ENCODE assay signal across 8 cellular contexts in the genomic region with DNA sequence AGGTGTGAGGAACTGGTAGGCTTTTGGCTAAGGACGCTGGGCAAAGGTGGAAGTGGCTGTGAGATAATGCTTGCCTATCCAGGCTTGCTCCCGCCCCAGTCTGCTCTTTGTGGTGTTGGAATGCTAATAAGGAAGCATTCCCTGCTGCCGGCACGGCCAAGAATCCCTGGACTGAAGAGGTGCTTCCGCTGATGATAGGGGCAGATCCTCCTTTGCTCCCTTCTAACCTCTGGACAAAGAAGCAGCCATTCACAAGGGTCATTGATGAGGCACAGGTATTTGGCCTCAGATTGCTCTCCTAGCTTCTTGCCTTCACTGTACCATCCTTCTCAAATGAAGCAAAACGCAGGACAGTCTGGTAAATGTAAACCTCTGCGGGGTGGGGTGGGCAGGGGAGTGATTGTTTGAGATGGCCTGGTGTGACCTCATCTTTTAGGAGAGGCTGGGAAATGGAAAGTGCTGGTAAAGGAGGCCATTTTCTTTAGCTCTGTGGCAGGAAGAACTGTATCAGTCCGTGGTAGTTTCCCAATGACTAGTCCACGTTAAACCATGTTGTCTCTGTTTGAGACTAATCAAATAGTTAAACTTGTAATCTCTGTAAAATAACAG. TPM values are rescaled to one million over a fixed set of nuclear protein-coding genes. Genes with fewer than 3 reads are reported as not detected.
DNase-seq lines count a peak whose midpoint lies in the region; ATAC-seq lines count a peak whose summit lies in the region.

No MANE protein-coding gene starts in this region.

- peak overlapping the region; percentile 87 for H3K4me3 Mint-ChIP-seq in activated CD8-positive, alpha-beta memory T cell treated with anti-CD3 and anti-CD28 coated beads, Interleukin-2, amount 10 ng/mL, durations not matched to agents 7 days and 5 days

- H3K9ac ChIP-seq in mucosa of stomach (ENCODE audit: low read length) = no peak overlapping the region

- H3K36me3 ChIP-seq in SJCRH30 = peaks cover 41% of the 10 kb centered on the region
- peaks cover 25% of the 10 kb centered on the region for H3K36me3 ChIP-seq in effector memory CD4-positive, alpha-beta T cell (ENCODE audit: control insufficient read depth, insufficient read depth, low read length)
- H3K36me3 ChIP-seq in mucosa of stomach (ENCODE audit: control insufficient read depth, insufficient read depth, low read length) = no peaks in the 10 kb centered on the region

- 0 out of 2 replicates have a peak overlapping the region, but pooled peaks have one; percentile 87 for H3K27ac ChIP-seq in SJCRH30
- peak overlapping the region; percentile 81 for H3K27ac ChIP-seq in effector memory CD4-positive, alpha-beta T cell (ENCODE audit: insufficient read depth, low read length, poor library complexity, severe bottlenecking)

- peak; percentile 40 for ATAC-seq in activated CD8-positive, alpha-beta memory T cell treated with anti-CD3 and anti-CD28 coated beads, Interleukin-2, amount 10 ng/mL, durations not matched to agents 7 days and 5 days
- ATAC-seq in GM19395 (IDR thresholded peaks at IDR 0.05; ENCODE audit: unreplicated experiment) = no peak

- peaks cover 49% of the 10 kb centered on the region for H3K36me3 Mint-ChIP-seq in activated CD8-positive, alpha-beta memory T cell treated with anti-CD3 and anti-CD28 coated beads, Interleukin-2, amount 10 ng/mL, durations not matched to agents 7 days and 5 days

- H3K27me3 Mint-ChIP-seq in activated CD8-positive, alpha-beta memory T cell treated with anti-CD3 and anti-CD28 coated beads, Interleukin-2, amount 10 ng/mL, durations not matched to agents 7 days and 5 days = no peaks in the 10 kb centered on the region

- CTCF ChIA-PET in activated CD8-positive, alpha-beta memory T cell treated with anti-CD3 and anti-CD28 coated beads, Interleukin-2, amount 10 ng/mL, durations not matched to agents 7 days and 5 days (lab: Charles Lee) = interaction anchor here (0.6 to 2.7 kb wide), 13 partner anchors 9 to 195 kb away, joined by 3 to 21 read pairs (median 5); partner anchors contain the start of gene RRP12

- H3K9me3 ChIP-seq in SJCRH30 (replicated peaks) = no peaks in the 10 kb centered on the region
- H3K9me3 ChIP-seq in effector memory CD4-positive, alpha-beta T cell (ENCODE audit: control insufficient read depth, low read length) = no peaks in the 10 kb centered on the region
- H3K9me3 ChIP-seq in mucosa of stomach (ENCODE audit: control insufficient read depth, low read length) = no peaks in the 10 kb centered on the region

- H3K4me1 Mint-ChIP-seq in activated CD8-positive, alpha-beta memory T cell treated with anti-CD3 and anti-CD28 coated beads, Interleukin-2, amount 10 ng/mL, durations not matched to agents 7 days and 5 days = peaks cover 45% of the 10 kb centered on the region

- no peaks in the 10 kb centered on the region for H3K9me3 Mint-ChIP-seq in activated CD8-positive, alpha-beta memory T cell treated with anti-CD3 and anti-CD28 coated beads, Interleukin-2, amount 10 ng/mL, durations not matched to agents 7 days and 5 days (ENCODE audit: low read depth)

- peak; percentile 72 for DNase-seq in activated CD8-positive, alpha-beta memory T cell treated with anti-CD3 and anti-CD28 coated beads, Interleukin-2, amount 10 ng/mL, durations not matched to agents 7 days and 5 days
- DNase-seq in activated CD8-positive, alpha-beta memory T cell treated with anti-CD3 and anti-CD28 coated beads, Interleukin-2, amount 50 U/mL, for 4 hours = no peak
- DNase-seq in SJCRH30 (peak; percentile 39 to 51), NCI-H146 treated with DMSO at 0.1 percent for 48 hours (lab: John Stamatoyannopoulos, UW; ENCODE audit: unreplicated experiment) (no peak), MV-4-11 (lab: John Stamatoyannopoulos, UW) (no peak)
- no peak for DNase-seq in effector memory CD4-positive, alpha-beta T cell

- H3K4me1 ChIP-seq in SJCRH30 (peaks cover 7% of the 10 kb centered on the region; the same call in 1 of the 2 replicates), mucosa of stomach (ENCODE audit: control insufficient read depth, insufficient read depth, low read length) (peaks cover 17% of the 10 kb centered on the region)
- peaks cover 27% of the 10 kb centered on the region for H3K4me1 ChIP-seq in effector memory CD4-positive, alpha-beta T cell (ENCODE audit: control insufficient read depth, insufficient read depth, low read length, poor library complexity, severe bottlenecking)

- H3K4me3 ChIP-seq in SJCRH30 (peak overlapping the region; percentile 90), mucosa of stomach (ENCODE audit: low read length) (peak overlapping the region; percentile 64)
- H3K4me3 ChIP-seq in effector memory CD4-positive, alpha-beta T cell (ENCODE audit: insufficient read depth, low read depth, low read length, poor library complexity, severe bottlenecking) = peak overlapping the region; percentile 85

- H3K27me3 ChIP-seq in SJCRH30 = no peaks in the 10 kb centered on the region
- no peaks in the 10 kb centered on the region for H3K27me3 ChIP-seq in effector memory CD4-positive, alpha-beta T cell (replicated peaks; ENCODE audit: control insufficient read depth, insufficient read depth, low read length, poor library complexity, severe bottlenecking)
- no peaks in the 10 kb centered on the region for H3K27me3 ChIP-seq in mucosa of stomach (ENCODE audit: control insufficient read depth, insufficient read depth, low read length)

- H3K27ac Mint-ChIP-seq in activated CD8-positive, alpha-beta memory T cell treated with anti-CD3 and anti-CD28 coated beads, Interleukin-2, amount 10 ng/mL, durations not matched to agents 7 days and 5 days = peak overlapping the region; percentile 93

RNA-seq across cellular contexts. Expression of gene PGAM1, which starts 1.7 kb away (rescaled TPM):
- total RNA-seq in activated CD8-positive, alpha-beta memory T cell treated with anti-CD3 and anti-CD28 coated beads, Interleukin-2, amount 10 ng/mL, durations not matched to agents 7 days and 5 days = 100 to 1,000 TPM; 459 to 582 TPM
- 515 and 519 TPM in 2 replicates for total RNA-seq in SJCRH30 (2014; rRNA removed; shearing (Covaris generic))

RNA-seq across cellular contexts. Expression of gene EXOSC1, which starts 18.1 kb away (rescaled TPM):
- 10 to 100 TPM; 49.5 to 56.8 TPM for total RNA-seq in activated CD8-positive, alpha-beta memory T cell treated with anti-CD3 and anti-CD28 coated beads, Interleukin-2, amount 10 ng/mL, durations not matched to agents 7 days and 5 days
- 46.9 and 51.4 TPM in 2 replicates for total RNA-seq in SJCRH30 (2014; rRNA removed; shearing (Covaris generic))

RNA-seq across cellular contexts. Expression of gene ZDHHC16, which starts 18.3 kb away (rescaled TPM):
- total RNA-seq in activated CD8-positive, alpha-beta memory T cell treated with anti-CD3 and anti-CD28 coated beads, Interleukin-2, amount 10 ng/mL, durations not matched to agents 7 days and 5 days = 10 to 100 TPM; 33.1 to 42.4 TPM
- 50.4 and 53.3 TPM in 2 replicates for total RNA-seq in SJCRH30 (2014; rRNA removed; shearing (Covaris generic))

RNA-seq across cellular contexts. Expression of gene RRP12, which starts 26.5 kb away (rescaled TPM):
- 10 to 100 TPM; 30.7 to 38.1 TPM for total RNA-seq in activated CD8-positive, alpha-beta memory T cell treated with anti-CD3 and anti-CD28 coated beads, Interleukin-2, amount 10 ng/mL, durations not matched to agents 7 days and 5 days
- 24.2 and 26.8 TPM in 2 replicates for total RNA-seq in SJCRH30 (2014; rRNA removed; shearing (Covaris generic))

Comparison
In these comparisons a context has a peak if more than half of its experiments do, and no peak if none do; other contexts are left out.
1. DNase-seq: peak in activated CD8-positive, alpha-beta memory T cell treated with anti-CD3 and anti-CD28 coated beads, Interleukin-2, amount 10 ng/mL, durations not matched to agents 7 days and 5 days (single experiment) and SJCRH30 (2 of 2); none in activated CD8-positive, alpha-beta memory T cell treated with anti-CD3 and anti-CD28 coated beads, Interleukin-2, amount 50 U/mL, for 4 hours (single experiment), effector memory CD4-positive, alpha-beta T cell (0 of 3), NCI-H146 treated with DMSO at 0.1 percent for 48 hours (single experiment) and MV-4-11 (single experiment).
2. Peak in every context shown above with its lines, with median percentiles within 50 percentile points of each other: H3K4me3 ChIP-seq.